ENCODE assay signal across 20 cellular contexts in genomic region chr2:164260506-164260905, GRCh38.
"Had no signal": no experiment of that assay in that cellular context is flagged by ENCODE, and none has a peak within 500 bp of the region (broad histone marks: within the 10 kb centered on the region; RNA-seq: fewer than 3 reads in every experiment).

No MANE protein-coding gene starts in this region.

- H3K36me3 Mint-ChIP-seq: activated naive CD8-positive, alpha-beta T cell treated with anti-CD3 and anti-CD28 coated beads for 36 hours; memory B cell had no signal

- H3K4me3 Mint-ChIP-seq: activated naive CD8-positive, alpha-beta T cell treated with anti-CD3 and anti-CD28 coated beads for 36 hours; memory B cell had no signal

- H3K9me3 Mint-ChIP-seq: activated naive CD8-positive, alpha-beta T cell treated with anti-CD3 and anti-CD28 coated beads for 36 hours had no signal

- H3K4me1 Mint-ChIP-seq: activated naive CD8-positive, alpha-beta T cell treated with anti-CD3 and anti-CD28 coated beads for 36 hours; memory B cell had no signal

- DNase-seq: activated CD4-positive, alpha-beta T cell treated with anti-CD3 and anti-CD28 coated beads for 1 hour; activated CD4-positive, alpha-beta T cell treated with anti-CD3 and anti-CD28 coated beads, Interleukin-2, amount 50 U/mL, for 48 hours; activated naive CD4-positive, alpha-beta T cell; activated naive CD8-positive, alpha-beta T cell treated with anti-CD3 and anti-CD28 coated beads for 36 hours; brain microvascular endothelial cell; cerebellar nuclear complex; cortex of kidney; foreskin melanocyte; hypothalamus; kidney; left ventricle myocardium superior; stimulated activated CD4-positive, alpha-beta T cell treated with anti-CD3 and anti-CD28 coated beads, Interleukin-2, amount 100 ng/mL, for 24 hours; stimulated activated naive CD4-positive, alpha-beta T cell treated with Interleukin-2 at 50 U/mL for 16 hours; substantia nigra; T-helper 2 cell; tibial artery; WERI-Rb-1 had no signal

- H3K27me3 Mint-ChIP-seq: activated naive CD8-positive, alpha-beta T cell treated with anti-CD3 and anti-CD28 coated beads for 36 hours; memory B cell had no signal

- ATAC-seq: esophagus mucosa, left ventricle myocardium superior had no signal

- H3K27ac Mint-ChIP-seq: activated naive CD8-positive, alpha-beta T cell treated with anti-CD3 and anti-CD28 coated beads for 36 hours; memory B cell; progenitor cell of endocrine pancreas had no signal
